In the genomic region with DNA sequence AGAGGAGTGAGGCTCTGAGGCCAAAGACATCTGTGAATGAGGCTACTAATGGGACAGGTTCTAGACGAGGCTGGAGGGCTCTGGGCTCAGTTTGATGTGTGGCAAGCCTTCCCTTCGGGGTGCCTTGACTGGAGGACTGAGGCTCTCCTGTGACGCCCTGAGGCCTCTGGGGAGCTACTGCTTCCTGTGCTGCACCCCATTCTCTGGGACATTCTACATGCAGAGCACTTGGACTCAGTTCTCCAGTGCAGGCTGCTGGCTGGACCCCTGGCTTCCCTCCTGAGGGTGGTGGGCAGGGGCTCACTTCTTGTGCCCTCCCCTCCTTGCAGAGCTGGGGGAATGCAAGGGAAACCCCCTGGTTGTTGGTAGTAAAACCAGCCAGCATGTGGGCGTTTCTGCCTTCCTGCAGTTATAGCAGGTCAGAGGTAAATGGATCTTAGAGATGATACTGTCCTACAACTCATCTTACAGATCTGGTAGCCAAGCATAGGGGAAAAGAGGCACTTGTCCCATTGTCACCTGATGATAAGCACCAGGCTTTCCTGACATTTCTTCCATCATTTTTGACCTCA, we compare ENCODE assay signal across 26 cellular contexts.
DNase-seq lines count a peak whose midpoint lies in the region; ATAC-seq lines count a peak whose summit lies in the region.
"Had no signal": no experiment of that assay in that cellular context is flagged by ENCODE, and none has a peak within 500 bp of the region (broad histone marks: within the 10 kb centered on the region; RNA-seq: fewer than 3 reads in every experiment).

No MANE protein-coding gene starts in this region.

- peak in 1 of 2 donors; percentile 7 for DNase-seq in activated T-cell treated with anti-CD3 and anti-CD28 coated beads, Interleukin-2, amount 50 U/mL, for 72 hours
- no peak for DNase-seq in activated T-cell treated with anti-CD3 and anti-CD28 coated beads, Interleukin-2, amount 50 U/mL, for 4 hours
- DNase-seq in stimulated activated naive B cell treated with anti-CD40 and anti-IgM and Interleukin-4, amounts not matched to agents 10 μg/mL and 1 μg/mL and 100 μg/mL, for 72 hours = peak; percentile 38
- DNase-seq in middle frontal gyrus (ENCODE audit: extremely low spot score, low spot score) = no peak
- no peak for DNase-seq in GM03348 (ENCODE audit: low spot score)
- no peak for DNase-seq in NOMO-1 treated with dmso at 0.1 percent for 144 hours (lab: John Stamatoyannopoulos, UW; ENCODE audit: unreplicated experiment)
- DNase-seq: activated CD4-positive, alpha-beta T cell treated with anti-CD3 and anti-CD28 coated beads for 48 hours; activated effector memory CD4-positive, alpha-beta T cell treated with anti-CD3 and anti-CD28 coated beads, Interleukin-2, amount 50 U/mL, for 16 hours; AML-193; effector memory CD4-positive, alpha-beta T cell; foreskin melanocyte; hippocampal formation; IMR-90; NCI-H1092 treated with DMSO at 0.1 percent for 48 hours; NCI-H2029; NCI-H345; NCI-H82; nucleus accumbens; SIG-M5; stimulated activated CD4-positive, alpha-beta T cell treated with anti-CD3 and anti-CD28 coated beads, Interleukin-2, amount 100 ng/mL, for 48 hours; stimulated activated naive CD8-positive, alpha-beta T cell treated with anti-CD3 and anti-CD28 coated beads, Interleukin-15, Interleukin-2, amounts not matched to agents 100 U/mL and 50 U/mL, for 24 hours; T-cell; thyroid gland had no signal

- H3K9me3 Mint-ChIP-seq in activated T-cell treated with anti-CD3 and anti-CD28 coated beads, Interleukin-2, amount 50 U/mL, for 72 hours = no peaks in the 10 kb centered on the region
- no peaks in the 10 kb centered on the region for H3K9me3 Mint-ChIP-seq in activated T-cell treated with anti-CD3 and anti-CD28 coated beads, Interleukin-2, amount 50 U/mL, for 4 hours
- no peaks in the 10 kb centered on the region for H3K9me3 Mint-ChIP-seq in activated T-helper 17 cell treated with anti-CD3 and anti-CD28 coated beads, Interleukin-2, amount 50 U/mL, for 72 hours
- H3K9me3 Mint-ChIP-seq in stimulated activated naive B cell treated with anti-CD40 and anti-IgM and Interleukin-4, amounts not matched to agents 10 μg/mL and 1 μg/mL and 100 μg/mL, for 72 hours = peaks cover 0 to 2% of the 10 kb centered on the region in 2 donors
- H3K9me3 Mint-ChIP-seq: T-cell had no signal

- peaks cover 13% of the 10 kb centered on the region for H3K27me3 Mint-ChIP-seq in activated T-cell treated with anti-CD3 and anti-CD28 coated beads, Interleukin-2, amount 50 U/mL, for 72 hours (ENCODE audit: low read depth)
- no peaks in the 10 kb centered on the region for H3K27me3 Mint-ChIP-seq in activated T-cell treated with anti-CD3 and anti-CD28 coated beads, Interleukin-2, amount 50 U/mL, for 4 hours (ENCODE audit: low read depth)
- H3K27me3 Mint-ChIP-seq in activated T-helper 17 cell treated with anti-CD3 and anti-CD28 coated beads, Interleukin-2, amount 50 U/mL, for 72 hours = no peaks in the 10 kb centered on the region
- peaks cover 0 to 12% of the 10 kb centered on the region in 2 donors for H3K27me3 Mint-ChIP-seq in stimulated activated naive B cell treated with anti-CD40 and anti-IgM and Interleukin-4, amounts not matched to agents 10 μg/mL and 1 μg/mL and 100 μg/mL, for 72 hours

- H3K27ac Mint-ChIP-seq in activated T-cell treated with anti-CD3 and anti-CD28 coated beads, Interleukin-2, amount 50 U/mL, for 72 hours = no peak overlapping the region
- H3K27ac Mint-ChIP-seq in activated T-helper 17 cell treated with anti-CD3 and anti-CD28 coated beads, Interleukin-2, amount 50 U/mL, for 72 hours = no peak overlapping the region
- H3K27ac Mint-ChIP-seq in stimulated activated naive B cell treated with anti-CD40 and anti-IgM and Interleukin-4, amounts not matched to agents 10 μg/mL and 1 μg/mL and 100 μg/mL, for 72 hours = peak overlapping the region; percentile 16
- H3K27ac Mint-ChIP-seq: T-cell had no signal

- no peaks in the 10 kb centered on the region for H3K4me1 Mint-ChIP-seq in activated T-cell treated with anti-CD3 and anti-CD28 coated beads, Interleukin-2, amount 50 U/mL, for 72 hours (ENCODE audit: low read depth)
- peaks cover 2% of the 10 kb centered on the region for H3K4me1 Mint-ChIP-seq in activated T-cell treated with anti-CD3 and anti-CD28 coated beads, Interleukin-2, amount 50 U/mL, for 4 hours (ENCODE audit: low read depth)
- H3K4me1 Mint-ChIP-seq in activated T-helper 17 cell treated with anti-CD3 and anti-CD28 coated beads, Interleukin-2, amount 50 U/mL, for 72 hours = peaks cover 5% of the 10 kb centered on the region
- peaks cover 39 to 62% of the 10 kb centered on the region in 2 donors for H3K4me1 Mint-ChIP-seq in stimulated activated naive B cell treated with anti-CD40 and anti-IgM and Interleukin-4, amounts not matched to agents 10 μg/mL and 1 μg/mL and 100 μg/mL, for 72 hours

- peak; percentile 26 to 43 for ATAC-seq in activated T-cell treated with anti-CD3 and anti-CD28 coated beads, Interleukin-2, amount 50 U/mL, for 72 hours (replicated peaks in 1 of 2)
- no peak for ATAC-seq in activated T-cell treated with anti-CD3 and anti-CD28 coated beads, Interleukin-2, amount 50 U/mL, for 4 hours
- peak; percentile 58 for ATAC-seq in HG02759 (IDR thresholded peaks at IDR 0.05; ENCODE audit: unreplicated experiment)
- peak; percentile 44 for ATAC-seq in activated T-helper 17 cell treated with anti-CD3 and anti-CD28 coated beads, Interleukin-2, amount 50 U/mL, for 72 hours (replicated peaks)
- ATAC-seq in stimulated activated naive B cell treated with anti-CD40 and anti-IgM and Interleukin-4, amounts not matched to agents 10 μg/mL and 1 μg/mL and 100 μg/mL, for 72 hours (replicated peaks) = peak; percentile 66 to 67
- ATAC-seq: esophagus mucosa; stimulated activated naive CD8-positive, alpha-beta T cell treated with anti-CD3 and anti-CD28 coated beads, Interleukin-15, Interleukin-2, amounts not matched to agents 100 U/mL and 50 U/mL, for 24 hours; T-cell had no signal

- no peaks in the 10 kb centered on the region for H3K36me3 Mint-ChIP-seq in activated T-cell treated with anti-CD3 and anti-CD28 coated beads, Interleukin-2, amount 50 U/mL, for 72 hours (ENCODE audit: insufficient read depth in 2 of 2)
- no peaks in the 10 kb centered on the region for H3K36me3 Mint-ChIP-seq in activated T-cell treated with anti-CD3 and anti-CD28 coated beads, Interleukin-2, amount 50 U/mL, for 4 hours (ENCODE audit: insufficient read depth)
- H3K36me3 Mint-ChIP-seq in activated T-helper 17 cell treated with anti-CD3 and anti-CD28 coated beads, Interleukin-2, amount 50 U/mL, for 72 hours (ENCODE audit: low read depth) = no peaks in the 10 kb centered on the region
- no peaks in the 10 kb centered on the region for H3K36me3 Mint-ChIP-seq in stimulated activated naive B cell treated with anti-CD40 and anti-IgM and Interleukin-4, amounts not matched to agents 10 μg/mL and 1 μg/mL and 100 μg/mL, for 72 hours
- H3K36me3 Mint-ChIP-seq: T-cell had no signal

- no peak overlapping the region for H3K4me3 Mint-ChIP-seq in activated T-cell treated with anti-CD3 and anti-CD28 coated beads, Interleukin-2, amount 50 U/mL, for 72 hours
- H3K4me3 Mint-ChIP-seq in activated T-cell treated with anti-CD3 and anti-CD28 coated beads, Interleukin-2, amount 50 U/mL, for 4 hours = no peak overlapping the region
- H3K4me3 Mint-ChIP-seq in activated T-helper 17 cell treated with anti-CD3 and anti-CD28 coated beads, Interleukin-2, amount 50 U/mL, for 72 hours = no peak overlapping the region
- H3K4me3 Mint-ChIP-seq in stimulated activated naive B cell treated with anti-CD40 and anti-IgM and Interleukin-4, amounts not matched to agents 10 μg/mL and 1 μg/mL and 100 μg/mL, for 72 hours = no peak overlapping the region
- H3K4me3 Mint-ChIP-seq: T-cell had no signal

Comparison
In these comparisons a context has a peak if more than half of its experiments do, and no peak if none do; other contexts are left out.
1. ATAC-seq: peak in activated T-cell treated with anti-CD3 and anti-CD28 coated beads, Interleukin-2, amount 50 U/mL, for 72 hours (2 of 2), HG02759 (single experiment), activated T-helper 17 cell treated with anti-CD3 and anti-CD28 coated beads, Interleukin-2, amount 50 U/mL, for 72 hours (single experiment) and stimulated activated naive B cell treated with anti-CD40 and anti-IgM and Interleukin-4, amounts not matched to agents 10 μg/mL and 1 μg/mL and 100 μg/mL, for 72 hours (2 of 2); none in activated T-cell treated with anti-CD3 and anti-CD28 coated beads, Interleukin-2, amount 50 U/mL, for 4 hours (0 of 2).